9 cellular contexts compared by ENCODE assay signal in the genomic region with DNA sequence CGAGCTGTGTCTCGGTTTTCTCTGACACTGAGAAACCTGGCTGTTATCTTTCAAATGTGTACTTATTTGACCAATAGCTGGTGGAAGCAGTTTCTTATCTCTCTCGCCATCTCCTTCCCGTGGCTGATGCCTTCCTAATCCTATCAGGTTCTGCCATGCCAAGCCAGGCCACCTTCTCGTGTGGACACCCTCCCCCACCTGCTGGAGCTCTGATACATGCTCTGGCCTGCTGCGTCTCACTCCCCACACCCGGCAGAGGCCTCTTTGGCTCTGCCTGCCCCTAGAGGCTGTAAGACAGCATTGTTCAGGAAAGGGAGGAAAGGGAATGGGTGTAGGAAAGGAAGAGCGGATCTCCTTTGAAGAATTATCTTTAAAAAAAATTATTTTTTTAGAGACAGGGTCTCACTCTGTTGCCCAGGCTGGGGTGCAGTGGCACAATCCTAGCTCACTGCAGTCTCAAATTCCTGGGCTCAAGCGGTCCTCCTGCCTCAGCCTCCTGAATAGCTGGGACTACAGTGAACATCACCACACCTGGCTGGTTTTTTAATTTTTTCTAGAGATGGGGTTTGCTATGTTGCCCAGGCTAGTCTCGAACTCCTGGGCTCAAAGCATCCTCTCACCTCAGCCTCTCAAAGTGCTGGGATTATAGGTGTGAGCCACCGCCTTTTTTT. TPM values are rescaled to one million over a fixed set of nuclear protein-coding genes. Genes with fewer than 3 reads are reported as not detected.
DNase-seq lines count a peak whose midpoint lies in the region; FAIRE-seq and TF ChIP-seq lines count a peak whose summit lies in the region.
"Had no signal": no experiment of that assay in that cellular context is flagged by ENCODE, and none has a peak within 500 bp of the region (broad histone marks: within the 10 kb centered on the region; RNA-seq: fewer than 3 reads in every experiment).

No MANE protein-coding gene starts in this region.

- H3K27me3 ChIP-seq in stomach = no peaks in the 10 kb centered on the region

- H3K27ac ChIP-seq in C4-2B = peak overlapping the region; percentile 54
- peak overlapping the region in 4 of 5 donors; percentile 61 to 74 (median 66) for H3K27ac ChIP-seq in stomach

- WGBS in stomach, 5 donors = 34 to 41% (median 39%) methylated on average over 11 of the region's 11 CpGs

- H3K4me1 ChIP-seq in stomach = peaks cover 44 to 57% (median 52%) of the 10 kb centered on the region in 4 donors

- TF ChIP-seq CTCF in C4-2B (conservative IDR thresholded peaks at IDR 0.05) (peak; percentile 85), stomach (IDR thresholded peaks at IDR 0.05) (peak in 5 of 7 experiments; percentile 24 to 36 (median 32))

- H3K9me3 ChIP-seq in stomach = no peaks in the 10 kb centered on the region

- FAIRE-seq in GM12891 (lab: Jason Lieb, UNC) = no peak

- DNase-seq in H4 (ENCODE audit: low spot score) = peak; percentile 87
- peak; percentile 56 for DNase-seq in NCI-H345 (lab: John Stamatoyannopoulos, UW)
- peak; percentile 83 for DNase-seq in astrocyte of the hippocampus (ENCODE audit: low read depth, low spot score)
- peak; percentile 92 for DNase-seq in islet precursor cell
- DNase-seq in stomach = peak; percentile 56
- DNase-seq in activated T-cell treated with anti-CD3 and anti-CD28 coated beads for 4 hours = no peak
- DNase-seq in GM12891 (ENCODE audit: insufficient read length, low spot score) = no peak

- H3K36me3 ChIP-seq in stomach = no peaks in the 10 kb centered on the region

- intact Hi-C loops in stomach (cut with DNase I; ENCODE audit: low total_unique reads) = loop anchor here (10.0 kb wide), 1 partner anchor 267 kb away; a partner anchor contains a TSS

- H3K4me3 ChIP-seq in stomach = no peak overlapping the region

- TF ChIP-seq POLR2A in stomach (IDR thresholded peaks at IDR 0.05) (no peak), GM12891 (IDR thresholded peaks at IDR 0.05; ENCODE audit: low read depth, low read length) (no peak)

- no peak for TF ChIP-seq EP300 in stomach (IDR thresholded peaks at IDR 0.05)

TF ChIP-seq in GM12891, 5 proteins besides CTCF, POLR2A, EP300 and RAD21:
- no peak for TF ChIP-seq POU2F2 (IDR thresholded peaks at IDR 0.05; ENCODE audit: low read depth, low read length)
- no peak for TF ChIP-seq SPI1 (IDR thresholded peaks at IDR 0.05; ENCODE audit: low read depth, low read length)
- TF ChIP-seq POLR2AphosphoS5 (IDR thresholded peaks at IDR 0.05; ENCODE audit: low read depth, low read length) = no peak
- no peak for TF ChIP-seq PAX5 (IDR thresholded peaks at IDR 0.05; ENCODE audit: insufficient read depth, low read length, severe bottlenecking)
- TF ChIP-seq TAF1 (IDR thresholded peaks at IDR 0.05; ENCODE audit: low read depth, low read length) = no peak

RNA-seq across cellular contexts. Expression of a gene that starts 7.5 kb away (rescaled TPM):
- total RNA-seq in H4 (2014; rRNA removed; shearing (Covaris generic)) = 5.2 and 5.5 TPM in 2 replicates
- 10 to 100 TPM in 2 of 5 donors, 1 to 10 TPM in 2, not detected in 1; 2.6 to 29.8 (median 15.1) TPM for total RNA-seq in stomach
- 10 to 100 TPM in 2 of 3 donors, 1 to 10 TPM in 1; 6.7 to 13.0 (median 11.3) TPM for polyA plus RNA-seq in stomach
- 7.6 TPM for polyA plus RNA-seq in GM12891 (2012; ENCODE audit: low read depth, missing spikeins)

RNA-seq across cellular contexts. Expression of a gene that starts 9.2 kb away (rescaled TPM):
- total RNA-seq in H4 (2014; rRNA removed; shearing (Covaris generic)) = 0.08 TPM in 1 of 2 replicates, not detected in the other
- under 1 TPM in 2 of 5 donors, not detected in 3; 0.18 to 0.45 TPM for total RNA-seq in stomach
- polyA plus RNA-seq in stomach = under 1 TPM; 0.15 to 0.37 (median 0.31) TPM
- 0.03 TPM for polyA plus RNA-seq in GM12891 (2012; ENCODE audit: low read depth, missing spikeins)
- total RNA-seq: mononuclear cell had no signal

RNA-seq across cellular contexts. Expression of a gene that starts 20.1 kb away (rescaled TPM):
- total RNA-seq in H4 (2014; rRNA removed; shearing (Covaris generic)) = 12.8 and 18.9 TPM in 2 replicates
- 10 to 100 TPM; 36.0 to 84.0 (median 63.1) TPM for total RNA-seq in stomach
- polyA plus RNA-seq in stomach = 10 to 100 TPM; 44.8 to 49.3 (median 49.1) TPM
- polyA plus RNA-seq in GM12891 (2012; ENCODE audit: low read depth, missing spikeins) = 1.5 TPM

RNA-seq across cellular contexts. Expression of a gene that starts 23.7 kb away (rescaled TPM):
- not detected in 2 replicates for total RNA-seq in H4 (2014; rRNA removed; shearing (Covaris generic))
- not detected for total RNA-seq in stomach
- 1 to 10 TPM in 2 of 3 donors, not detected in 1; 1.4 to 8.2 TPM for polyA plus RNA-seq in stomach
- not detected for polyA plus RNA-seq in GM12891 (2012; ENCODE audit: low read depth, missing spikeins)
- total RNA-seq: mononuclear cell had no signal

RNA-seq across cellular contexts. Expression of a gene that starts 31.1 kb away (rescaled TPM):
- total RNA-seq in H4 (2014; rRNA removed; shearing (Covaris generic)) = not detected in 2 replicates
- not detected for total RNA-seq in stomach
- 1 to 10 TPM in 1 of 3 donors, under 1 TPM in 2; 0.62 to 1.8 (median 0.76) TPM for polyA plus RNA-seq in stomach
- 0.26 TPM for polyA plus RNA-seq in GM12891 (2012; ENCODE audit: low read depth, missing spikeins)

Comparison
In these comparisons a context has a peak if more than half of its experiments do, and no peak if none do; other contexts are left out.
1. DNase-seq: peak in H4 (single experiment), NCI-H345 (single experiment), astrocyte of the hippocampus (single experiment), islet precursor cell (single experiment) and stomach (single experiment); none in activated T-cell treated with anti-CD3 and anti-CD28 coated beads for 4 hours (single experiment) and GM12891 (single experiment).